ENCODE assay signal across 16 cellular contexts in genomic region chr1:193463518-193463917, GRCh38.
A peak's percentile ranks its signal among the peaks of the same experiment; 100 is the strongest.
DNase-seq lines count a peak whose midpoint lies in the region; ATAC-seq and TF ChIP-seq lines count a peak whose summit lies in the region.
"Had no signal": no experiment of that assay in that cellular context is flagged by ENCODE, and none has a peak within 500 bp of the region (broad histone marks: within the 10 kb centered on the region; RNA-seq: fewer than 3 reads in every experiment).

No MANE protein-coding gene starts in this region.

- peaks cover 3% of the 10 kb centered on the region for H3K36me3 Mint-ChIP-seq in activated CD8-positive, alpha-beta memory T cell treated with anti-CD3 and anti-CD28 coated beads, Interleukin-2, amount 10 ng/mL, durations not matched to agents 7 days and 5 days
- no peaks in the 10 kb centered on the region for H3K36me3 Mint-ChIP-seq in effector memory CD8-positive, alpha-beta T cell (ENCODE audit: insufficient read depth)

- H3K14ac ChIP-seq in neuronal stem cell (ENCODE audit: low read length), result no peak overlapping the region

- H2BK15ac ChIP-seq in neuronal stem cell (ENCODE audit: low read length), result no peak overlapping the region

- H3K27ac ChIP-seq in OCI-LY3 (ENCODE audit: low read length) (no peak overlapping the region), neuronal stem cell (replicated peaks; ENCODE audit: low read length) (peak overlapping the region; percentile 55), dorsolateral prefrontal cortex (peak overlapping the region in 11 of 59 donors; percentile 4 to 49 (median 23))

- no peaks in the 10 kb centered on the region for H3K79me1 ChIP-seq in neuronal stem cell (ENCODE audit: low read depth, low read length)

- H3K36me3 ChIP-seq in OCI-LY3 (replicated peaks; ENCODE audit: low read depth, low read length), result no peaks in the 10 kb centered on the region
- H3K36me3 ChIP-seq in neuronal stem cell (replicated peaks in 1 of 2; ENCODE audit: control insufficient read depth in 2 of 2, insufficient read depth in 2 of 2, low read length in 2 of 2), result no peaks in the 10 kb centered on the region

- no peak overlapping the region for H4K8ac ChIP-seq in neuronal stem cell (ENCODE audit: low read depth, low read length)

- no peak overlapping the region for H4K91ac ChIP-seq in neuronal stem cell (ENCODE audit: low read depth, low read length, poor library complexity)

- H3K23ac ChIP-seq in neuronal stem cell (ENCODE audit: low read depth, low read length, poor library complexity), result no peak overlapping the region

- H3K18ac ChIP-seq in neuronal stem cell (ENCODE audit: low read length), result no peak overlapping the region

- no peak for DNase-seq in activated CD8-positive, alpha-beta memory T cell treated with anti-CD3 and anti-CD28 coated beads, Interleukin-2, amount 10 ng/mL, durations not matched to agents 7 days and 5 days
- no peak for DNase-seq in activated CD8-positive, alpha-beta memory T cell treated with anti-CD3 and anti-CD28 coated beads for 24 hours
- DNase-seq in effector memory CD8-positive, alpha-beta T cell, result no peak
- DNase-seq in neuronal stem cell (ENCODE audit: low spot score), result no peak
- DNase-seq in retina, result no peak
- DNase-seq in dorsolateral prefrontal cortex, result no peak
- DNase-seq: 8988T, C1 segment of cervical spinal cord, DMS79 treated with DMSO at 0.1 percent for 48 hours, GOT3, MV-4-11, NCI-H1436, NCI-H2029 treated with DMSO at 0.1 percent for 48 hours, NCI-H510A had no signal

- no peak overlapping the region for H2AK5ac ChIP-seq in neuronal stem cell (ENCODE audit: low read depth, low read length)

- no peak for TF ChIP-seq CTCF in OCI-LY3 (IDR thresholded peaks at IDR 0.05; ENCODE audit: low read depth, low read length)
- TF ChIP-seq CTCF in dorsolateral prefrontal cortex (IDR thresholded peaks at IDR 0.05 in 54 of 56, conservative IDR thresholded peaks at IDR 0.05 in 2 of 56; ENCODE audit: low read depth in 1 of 56, partially characterized antibody in 56 of 56), result no peak

- no CpG with 5 or more reads among the region's 3 CpGs for WGBS in neuronal stem cell (ENCODE audit: extremely low coverage in 2 of 2, insufficient read length in 2 of 2, insufficient replicate concordance in 1 of 2), 2 donors

- no peaks in the 10 kb centered on the region for H3K27me3 Mint-ChIP-seq in activated CD8-positive, alpha-beta memory T cell treated with anti-CD3 and anti-CD28 coated beads, Interleukin-2, amount 10 ng/mL, durations not matched to agents 7 days and 5 days
- no peaks in the 10 kb centered on the region for H3K27me3 Mint-ChIP-seq in effector memory CD8-positive, alpha-beta T cell

- H2BK12ac ChIP-seq in neuronal stem cell (ENCODE audit: low read length), result no peak overlapping the region

- H3K4me3 ChIP-seq in OCI-LY3 (ENCODE audit: low read length) (no peak overlapping the region), neuronal stem cell (ENCODE audit: low read length in 2 of 2) (no peak overlapping the region), dorsolateral prefrontal cortex (peak overlapping the region in 4 of 59 donors; percentile 46 to 60 (median 50))

- no peak overlapping the region for H3K4me3 Mint-ChIP-seq in activated CD8-positive, alpha-beta memory T cell treated with anti-CD3 and anti-CD28 coated beads, Interleukin-2, amount 10 ng/mL, durations not matched to agents 7 days and 5 days
- H3K4me3 Mint-ChIP-seq in effector memory CD8-positive, alpha-beta T cell, result peak overlapping the region; percentile 59 to 70

- H3K4me1 ChIP-seq in OCI-LY3 (ENCODE audit: low read length), result peaks cover 13% of the 10 kb centered on the region
- peaks cover 10 to 11% of the 10 kb centered on the region in 2 donors for H3K4me1 ChIP-seq in neuronal stem cell (ENCODE audit: control insufficient read depth in 2 of 2, insufficient read depth in 1 of 2, low read depth in 1 of 2, low read length in 2 of 2)

- CTCF ChIA-PET in activated CD8-positive, alpha-beta memory T cell treated with anti-CD3 and anti-CD28 coated beads, Interleukin-2, amount 10 ng/mL, durations not matched to agents 7 days and 5 days (lab: Charles Lee), result no interaction called here

- no peak for ATAC-seq in activated CD8-positive, alpha-beta memory T cell treated with anti-CD3 and anti-CD28 coated beads, Interleukin-2, amount 10 ng/mL, durations not matched to agents 7 days and 5 days
- ATAC-seq in effector memory CD8-positive, alpha-beta T cell (replicated peaks), result no peak
- no peak for ATAC-seq in GM18873 (IDR thresholded peaks at IDR 0.05; ENCODE audit: low FRiP score, unreplicated experiment)

- H2AFZ ChIP-seq in OCI-LY3 (ENCODE audit: low read depth, low read length) (0 out of 2 replicates have a peak overlapping the region, but pooled peaks have one; percentile 27), neuronal stem cell (ENCODE audit: low read length) (no peak overlapping the region)

- H3K27me3 ChIP-seq in OCI-LY3 (ENCODE audit: low read depth, low read length) (no peaks in the 10 kb centered on the region), neuronal stem cell (ENCODE audit: control insufficient read depth in 3 of 3, insufficient read depth in 3 of 3, low read depth in 1 of 3, low read length in 3 of 3) (no peaks in the 10 kb centered on the region), dorsolateral prefrontal cortex (no peaks in the 10 kb centered on the region)

- intact Hi-C loops in dorsolateral prefrontal cortex (cut with DNase I), result no loop called here

- H2BK5ac ChIP-seq in neuronal stem cell (ENCODE audit: low read length), result no peak overlapping the region

- H3K4ac ChIP-seq in neuronal stem cell (ENCODE audit: low read length), result no peak overlapping the region

- H3K9me3 ChIP-seq in OCI-LY3 (ENCODE audit: insufficient read depth, low read length) (no peaks in the 10 kb centered on the region), neuronal stem cell (replicated peaks in 1 of 2; ENCODE audit: control insufficient read depth in 2 of 2, insufficient read depth in 1 of 2, low read depth in 1 of 2, low read length in 2 of 2) (no peaks in the 10 kb centered on the region)

- peak overlapping the region; percentile 69 for H3K4me2 ChIP-seq in OCI-LY3 (ENCODE audit: low read length)
- H3K4me2 ChIP-seq in neuronal stem cell (ENCODE audit: insufficient read depth, low read length, poor library complexity, severe bottlenecking), result no peak overlapping the region

- H3K9me3 Mint-ChIP-seq in activated CD8-positive, alpha-beta memory T cell treated with anti-CD3 and anti-CD28 coated beads, Interleukin-2, amount 10 ng/mL, durations not matched to agents 7 days and 5 days (ENCODE audit: low read depth), result no peaks in the 10 kb centered on the region
- no peaks in the 10 kb centered on the region for H3K9me3 Mint-ChIP-seq in effector memory CD8-positive, alpha-beta T cell

- H3K79me2 ChIP-seq in OCI-LY3 (ENCODE audit: low read length), result no peaks in the 10 kb centered on the region

- H3K27ac Mint-ChIP-seq in activated CD8-positive, alpha-beta memory T cell treated with anti-CD3 and anti-CD28 coated beads, Interleukin-2, amount 10 ng/mL, durations not matched to agents 7 days and 5 days, result peak overlapping the region; percentile 46
- peak overlapping the region in 1 of 2 donors; percentile 81 for H3K27ac Mint-ChIP-seq in effector memory CD8-positive, alpha-beta T cell

- H4K20me1 ChIP-seq in OCI-LY3 (ENCODE audit: insufficient read depth, low read length), result no peaks in the 10 kb centered on the region

- no peak overlapping the region for H3K9ac ChIP-seq in OCI-LY3 (ENCODE audit: low read length)
- no peak overlapping the region for H3K9ac ChIP-seq in neuronal stem cell (ENCODE audit: low read depth, low read length, poor library complexity)

- peaks cover 37% of the 10 kb centered on the region for H3K4me1 Mint-ChIP-seq in activated CD8-positive, alpha-beta memory T cell treated with anti-CD3 and anti-CD28 coated beads, Interleukin-2, amount 10 ng/mL, durations not matched to agents 7 days and 5 days
- H3K4me1 Mint-ChIP-seq in effector memory CD8-positive, alpha-beta T cell (ENCODE audit: low read depth in 2 of 2), result peaks cover 26 to 29% of the 10 kb centered on the region in 2 donors

- H2BK120ac ChIP-seq in neuronal stem cell (ENCODE audit: low read depth, low read length), result no peak overlapping the region
